13 cellular contexts compared by ENCODE assay signal in the genomic region with DNA sequence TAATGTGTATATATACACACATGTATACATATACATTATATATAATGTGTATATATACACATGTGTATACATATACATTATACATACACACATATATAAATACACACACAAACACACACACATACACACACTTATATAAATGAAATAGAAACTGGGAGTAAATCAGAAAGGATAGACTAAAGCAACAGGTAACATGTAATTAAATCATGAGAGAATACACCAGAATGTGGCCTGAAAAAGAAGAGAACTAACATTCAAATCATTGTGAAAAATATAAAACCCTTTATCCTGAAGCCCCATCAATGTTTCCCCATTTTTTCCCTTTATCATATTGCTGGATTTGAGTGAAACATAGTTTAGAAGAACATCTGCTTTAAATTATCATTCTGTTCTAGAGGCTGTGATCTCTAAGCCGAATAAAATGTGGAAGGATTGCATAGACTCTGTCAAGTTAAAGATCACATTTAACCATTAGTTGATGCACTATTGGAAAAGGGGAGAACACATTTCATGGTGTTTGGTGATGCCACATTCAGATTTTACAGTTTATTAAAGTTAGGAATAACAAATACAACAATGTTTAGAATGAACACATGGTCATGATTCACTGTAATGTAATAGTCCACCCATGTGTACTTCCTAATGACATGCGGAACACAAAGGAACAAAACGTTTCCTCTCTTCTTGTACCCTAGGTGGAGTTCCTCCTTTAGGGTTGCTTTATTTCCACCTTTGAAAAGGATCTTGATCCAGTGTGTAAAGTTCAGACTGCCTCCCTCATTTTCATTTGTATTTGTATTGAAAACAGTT. TPM values are rescaled to one million over a fixed set of nuclear protein-coding genes. Genes with fewer than 3 reads are reported as not detected.
DNase-seq lines count a peak whose midpoint lies in the region; ATAC-seq and TF ChIP-seq lines count a peak whose summit lies in the region.
"Had no signal": no experiment of that assay in that cellular context is flagged by ENCODE, and none has a peak within 500 bp of the region (broad histone marks: within the 10 kb centered on the region; RNA-seq: fewer than 3 reads in every experiment).

No MANE protein-coding gene starts in this region.

- no peak overlapping the region for H2BK5ac ChIP-seq in trophoblast cell (ENCODE audit: low read depth, low read length, poor library complexity)

- H3K27ac ChIP-seq in brain microvascular endothelial cell (peak overlapping the region; percentile 15), hepatocyte (peak overlapping the region; percentile 56), vagina (no peak overlapping the region), trophoblast cell (ENCODE audit: low read depth, low read length) (no peak overlapping the region)

- no peak overlapping the region for H3K18ac ChIP-seq in trophoblast cell (ENCODE audit: low read length)

- in situ Hi-C loops in brain microvascular endothelial cell (cut with HindIII; ENCODE audit: low pct_ligation_motif_present, low sequenced_read_pairs), result no loop called here

- H2AFZ ChIP-seq in hepatocyte (no peak overlapping the region), trophoblast cell (ENCODE audit: insufficient read depth, low read length, poor library complexity) (no peak overlapping the region)

- no peak overlapping the region for H4K91ac ChIP-seq in trophoblast cell (ENCODE audit: low read depth, low read length)

- no peaks in the 10 kb centered on the region for H4K20me1 ChIP-seq in hepatocyte (ENCODE audit: insufficient read depth, poor library complexity, severe bottlenecking)

- no peak overlapping the region for H2BK120ac ChIP-seq in trophoblast cell (ENCODE audit: insufficient read depth, low read length, poor library complexity)

- no peaks in the 10 kb centered on the region for H3K9me2 ChIP-seq in hepatocyte (replicated peaks; ENCODE audit: insufficient read depth)

- H3K4me3 Mint-ChIP-seq in stimulated activated memory B cell treated with anti-CD40 and anti-IgM and Interleukin-4, amounts not matched to agents 10 μg/mL and 1 μg/mL and 100 μg/mL, for 72 hours, result no peak overlapping the region
- H3K4me3 Mint-ChIP-seq: effector memory CD8-positive, alpha-beta T cell had no signal

- peaks cover 14% of the 10 kb centered on the region for H3K4me1 ChIP-seq in hepatocyte (ENCODE audit: insufficient read depth)
- no peaks in the 10 kb centered on the region for H3K4me1 ChIP-seq in vagina
- H3K4me1 ChIP-seq in trophoblast cell (ENCODE audit: control insufficient read depth in 1 of 2, insufficient read depth in 2 of 2, low read length in 2 of 2), result peaks cover 0 to 4% of the 10 kb centered on the region in 2 experiments

- H3K27ac Mint-ChIP-seq in stimulated activated memory B cell treated with anti-CD40 and anti-IgM and Interleukin-4, amounts not matched to agents 10 μg/mL and 1 μg/mL and 100 μg/mL, for 72 hours, result no peak overlapping the region
- H3K27ac Mint-ChIP-seq: effector memory CD8-positive, alpha-beta T cell had no signal

- no peaks in the 10 kb centered on the region for H3K9me3 ChIP-seq in hepatocyte (ENCODE audit: low read depth)
- H3K9me3 ChIP-seq in vagina, result no peaks in the 10 kb centered on the region
- no peaks in the 10 kb centered on the region for H3K9me3 ChIP-seq in trophoblast cell (ENCODE audit: insufficient read depth, low read depth, low read length)

- H3K14ac ChIP-seq in trophoblast cell (ENCODE audit: low read length), result no peak overlapping the region

- no peak overlapping the region for H4K12ac ChIP-seq in trophoblast cell (ENCODE audit: low read depth, low read length)

- H3K27me3 ChIP-seq in brain microvascular endothelial cell (replicated peaks) (no peaks in the 10 kb centered on the region), hepatocyte (no peaks in the 10 kb centered on the region), vagina (no peaks in the 10 kb centered on the region), trophoblast cell (ENCODE audit: insufficient read depth, low read length) (no peaks in the 10 kb centered on the region)

- no peak overlapping the region for H2BK12ac ChIP-seq in trophoblast cell (ENCODE audit: low read length)

- ATAC-seq in stimulated activated memory B cell treated with anti-CD40 and anti-IgM and Interleukin-4, amounts not matched to agents 10 μg/mL and 1 μg/mL and 100 μg/mL, for 72 hours, result peak; percentile 25
- no peak for ATAC-seq in GM21717 (IDR thresholded peaks at IDR 0.05; ENCODE audit: unreplicated experiment)
- ATAC-seq: effector memory CD8-positive, alpha-beta T cell; GM12878 had no signal

- H3K27me3 Mint-ChIP-seq in stimulated activated memory B cell treated with anti-CD40 and anti-IgM and Interleukin-4, amounts not matched to agents 10 μg/mL and 1 μg/mL and 100 μg/mL, for 72 hours, result no peaks in the 10 kb centered on the region
- H3K27me3 Mint-ChIP-seq: effector memory CD8-positive, alpha-beta T cell had no signal

- H3K23ac ChIP-seq in trophoblast cell (ENCODE audit: low read length), result no peak overlapping the region

- H2AK5ac ChIP-seq in trophoblast cell (ENCODE audit: low read length), result no peak overlapping the region

- H4K8ac ChIP-seq in trophoblast cell (ENCODE audit: low read depth, low read length), result no peak overlapping the region

- H3K79me2 ChIP-seq in hepatocyte (no peaks in the 10 kb centered on the region), trophoblast cell (ENCODE audit: control insufficient read depth, insufficient read depth, low read length, poor library complexity) (no peaks in the 10 kb centered on the region)

- H3K4ac ChIP-seq in trophoblast cell (ENCODE audit: low read depth, low read length), result no peak overlapping the region

- H3K79me1 ChIP-seq in trophoblast cell (ENCODE audit: low read length), result no peaks in the 10 kb centered on the region

- DNase-seq in HCEC 1CT (peak; percentile 78), brain microvascular endothelial cell (no peak), hepatocyte (ENCODE audit: low spot score) (no peak), kidney tubule cell (ENCODE audit: low spot score) (no peak), vagina (ENCODE audit: extremely low spot score in 2 of 2) (no peak), trophoblast cell (no peak)
- DNase-seq: amygdala; effector memory CD8-positive, alpha-beta T cell; GDM1; stimulated activated CD4-positive, alpha-beta T cell treated with anti-CD3 and anti-CD28 coated beads, Interleukin-4, amount 100 ng/mL, for 1 hour had no signal

- no peak overlapping the region for H3K9ac ChIP-seq in trophoblast cell (ENCODE audit: low read length)

- H3K4me2 ChIP-seq in hepatocyte (no peak overlapping the region), trophoblast cell (ENCODE audit: low read length) (no peak overlapping the region)

- no peak for TF ChIP-seq POLR2A in vagina (IDR thresholded peaks at IDR 0.05)

- H3K36me3 ChIP-seq in brain microvascular endothelial cell (replicated peaks), result no peaks in the 10 kb centered on the region
- no peaks in the 10 kb centered on the region for H3K36me3 ChIP-seq in hepatocyte (replicated peaks; ENCODE audit: insufficient read depth, low read depth)
- no peaks in the 10 kb centered on the region for H3K36me3 ChIP-seq in vagina
- no peaks in the 10 kb centered on the region for H3K36me3 ChIP-seq in trophoblast cell (ENCODE audit: control insufficient read depth in 1 of 2, insufficient read depth in 2 of 2, low read length in 2 of 2)

- H3K4me3 ChIP-seq in brain microvascular endothelial cell (ENCODE audit: low read depth, low read length) (no peak overlapping the region), hepatocyte (no peak overlapping the region), vagina (no peak overlapping the region), trophoblast cell (ENCODE audit: low read depth, low read length) (no peak overlapping the region)
- H3K4me3 ChIP-seq: GM12878 had no signal

- H3K9me3 Mint-ChIP-seq in stimulated activated memory B cell treated with anti-CD40 and anti-IgM and Interleukin-4, amounts not matched to agents 10 μg/mL and 1 μg/mL and 100 μg/mL, for 72 hours, result peaks cover 3% of the 10 kb centered on the region

- no peak for TF ChIP-seq CTCF in brain microvascular endothelial cell (IDR thresholded peaks at IDR 0.05; ENCODE audit: low read depth, low read length, missing control alignments)
- no peak for TF ChIP-seq CTCF in hepatocyte (IDR thresholded peaks at IDR 0.05; ENCODE audit: poor library complexity)
- no peak for TF ChIP-seq CTCF in vagina (IDR thresholded peaks at IDR 0.05)

- 70% methylated on average over 3 of the region's 3 CpGs for WGBS in hepatocyte (ENCODE audit: low lambda C conversion rate, missing lambda C conversion rate)
- no CpG with 5 or more reads among the region's 3 CpGs for WGBS in trophoblast cell (ENCODE audit: extremely low coverage, insufficient coverage, insufficient read length)

- H3K4me1 Mint-ChIP-seq in stimulated activated memory B cell treated with anti-CD40 and anti-IgM and Interleukin-4, amounts not matched to agents 10 μg/mL and 1 μg/mL and 100 μg/mL, for 72 hours, result peaks cover 30% of the 10 kb centered on the region

- intact Hi-C loops in vagina (cut with DNase I), result no loop called here

- H3K36me3 Mint-ChIP-seq in stimulated activated memory B cell treated with anti-CD40 and anti-IgM and Interleukin-4, amounts not matched to agents 10 μg/mL and 1 μg/mL and 100 μg/mL, for 72 hours, result no peaks in the 10 kb centered on the region

RNA-seq across cellular contexts. Expression of a gene that starts 12.5 kb away (rescaled TPM):
- 60.0 and 66.4 TPM in 2 replicates for total RNA-seq in hepatocyte
- polyA plus RNA-seq in hepatocyte, result 26.8 and 28.1 TPM in 2 replicates
- total RNA-seq in vagina, result 22.8 TPM
- polyA plus RNA-seq in trophoblast cell (2013), result 27.4 and 28.6 TPM in 2 replicates
- polyA plus RNA-seq: GM12878 had no signal

Comparison
In these comparisons a context has a peak if more than half of its experiments do, and no peak if none do; other contexts are left out.
1. H3K27ac ChIP-seq: peak in brain microvascular endothelial cell (single experiment) and hepatocyte (single experiment); none in vagina (single experiment) and trophoblast cell (single experiment).